Comparison of ENCODE assay signal across 18 cellular contexts in the genomic region with DNA sequence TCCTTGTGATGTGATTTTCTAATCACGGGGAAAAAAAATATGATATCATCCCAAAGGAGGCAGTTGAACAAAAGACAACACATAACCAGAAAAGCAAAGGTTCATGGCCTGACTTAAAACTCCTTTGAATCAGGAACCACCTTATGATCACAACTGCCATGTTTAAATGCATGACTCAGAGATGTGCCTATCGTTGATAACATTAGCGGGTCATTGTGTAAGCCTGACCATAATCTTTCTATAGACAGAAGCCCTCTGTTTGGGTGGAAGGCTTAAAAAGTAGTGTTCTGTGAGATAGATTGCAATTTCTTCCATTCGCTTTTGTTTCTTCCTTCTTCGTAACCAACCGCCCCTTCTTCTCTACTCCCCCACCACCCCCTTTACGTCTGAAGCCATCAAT.
"Had no signal": no experiment of that assay in that cellular context is flagged by ENCODE, and none has a peak within 500 bp of the region (broad histone marks: within the 10 kb centered on the region; RNA-seq: fewer than 3 reads in every experiment).

No MANE protein-coding gene starts in this region.

- H3K4me1 ChIP-seq: esophagus squamous epithelium had no signal

- H3K36me3 Mint-ChIP-seq: activated naive CD8-positive, alpha-beta T cell treated with anti-CD3 and anti-CD28 coated beads for 36 hours had no signal

- H3K9me3 Mint-ChIP-seq: activated naive CD8-positive, alpha-beta T cell treated with anti-CD3 and anti-CD28 coated beads for 36 hours had no signal

- H3K27ac Mint-ChIP-seq: activated naive CD8-positive, alpha-beta T cell treated with anti-CD3 and anti-CD28 coated beads for 36 hours; natural killer cell; progenitor cell of endocrine pancreas had no signal

- H3K4me3 ChIP-seq: esophagus squamous epithelium had no signal

- H3K4me3 Mint-ChIP-seq: activated naive CD8-positive, alpha-beta T cell treated with anti-CD3 and anti-CD28 coated beads for 36 hours; natural killer cell had no signal

- DNase-seq: activated CD4-positive, alpha-beta T cell treated with anti-CD3 and anti-CD28 coated beads, Interleukin-2, amount 50 U/mL, for 1 hour; activated CD8-positive, alpha-beta memory T cell treated with anti-CD3 and anti-CD28 coated beads for 24 hours; activated gamma-delta T cell treated with Interleukin-2 at 50 U/mL for 16 hours; activated naive CD8-positive, alpha-beta T cell treated with anti-CD3 and anti-CD28 coated beads for 36 hours; anterior cingulate cortex; esophagus squamous epithelium; left ventricle myocardium superior; mesendoderm; natural killer cell; right cardiac atrium; small intestine; stimulated activated CD4-positive, alpha-beta T cell treated with anti-CD3 and anti-CD28 coated beads, Interleukin-4, amount 100 ng/mL, for 4 hours; stimulated activated CD8-positive, alpha-beta memory T cell treated with anti-CD3 and anti-CD28 coated beads, Interleukin-4, amount 100 ng/mL, for 48 hours; stimulated activated naive CD4-positive, alpha-beta T cell treated with Interleukin-2 at 50 U/mL for 16 hours; SW 1271; trophoblast cell had no signal

- H3K9me3 ChIP-seq: esophagus squamous epithelium had no signal

- H3K27me3 ChIP-seq: esophagus squamous epithelium had no signal

- H3K36me3 ChIP-seq: esophagus squamous epithelium had no signal

- H3K27ac ChIP-seq: esophagus squamous epithelium had no signal

- H3K27me3 Mint-ChIP-seq: activated naive CD8-positive, alpha-beta T cell treated with anti-CD3 and anti-CD28 coated beads for 36 hours; progenitor cell of endocrine pancreas had no signal

- H3K4me1 Mint-ChIP-seq: activated naive CD8-positive, alpha-beta T cell treated with anti-CD3 and anti-CD28 coated beads for 36 hours; natural killer cell had no signal

- ATAC-seq: activated CD4-positive, CD25-positive, alpha-beta regulatory T cell treated with anti-CD3 and anti-CD28 coated beads, Interleukin-2, amount 50 U/mL, for 24 hours; left ventricle myocardium superior; natural killer cell; right cardiac atrium had no signal
